Comparison of ENCODE assay signal across 1 cellular context in genomic region chr2:162153608-162154224, GRCh38.
TF ChIP-seq lines count a peak whose summit lies in the region.

No MANE protein-coding gene starts in this region.

TF ChIP-seq in GM23338, 12 proteins besides CTCF, POLR2A, EP300 and RAD21 (continued from another document):
- TF ChIP-seq REST (IDR thresholded peaks at IDR 0.05; ENCODE audit: unreplicated experiment), result no peak
